ENCODE assay signal across 11 cellular contexts in genomic region chr4:11367371-11367770, GRCh38.
DNase-seq lines count a peak whose midpoint lies in the region; ATAC-seq and TF ChIP-seq lines count a peak whose summit lies in the region.
"Had no signal": no experiment of that assay in that cellular context is flagged by ENCODE, and none has a peak within 500 bp of the region (broad histone marks: within the 10 kb centered on the region; RNA-seq: fewer than 3 reads in every experiment).

No MANE protein-coding gene starts in this region.

- H4K20me1 ChIP-seq in OCI-LY7 (ENCODE audit: insufficient read depth, low read length) = no peaks in the 10 kb centered on the region

- 15 to 25% methylated on average over 2 to 4 of the region's 4 CpGs for WGBS in gastroesophageal sphincter (ENCODE audit: low coverage in 1 of 2), 2 donors

- H3K27me3 ChIP-seq in H7 (ENCODE audit: control insufficient read depth, insufficient read depth, low read length) (no peaks in the 10 kb centered on the region), gastroesophageal sphincter (peaks cover 13% of the 10 kb centered on the region)

- peak; percentile 95 for ATAC-seq in gastroesophageal sphincter
- no peak for ATAC-seq in HG03457 (IDR thresholded peaks at IDR 0.05; ENCODE audit: unreplicated experiment)
- ATAC-seq: CD8-positive, alpha-beta T cell had no signal

- CTCF ChIA-PET in OCI-LY7 (lab: Charles Lee; ENCODE audit: unreplicated experiment) = no interaction called here

- BruUV-seq in OCI-LY7 (replicated peaks; lab: Mats Ljungman, UMichigan) = no TSS peak

- no peak overlapping the region for H2AFZ ChIP-seq in OCI-LY7 (ENCODE audit: low read length)

- H3K27ac ChIP-seq in gastroesophageal sphincter (peak overlapping the region in 2 of 4 donors; percentile 29 to 51), OCI-LY7 (ENCODE audit: low read depth, low read length, poor library complexity, severe bottlenecking) (no peak overlapping the region)

- H3K4me1 ChIP-seq in gastroesophageal sphincter (peaks cover 0 to 17% (median 0%) of the 10 kb centered on the region in 3 donors), OCI-LY7 (ENCODE audit: insufficient read depth, low read length, poor library complexity, severe bottlenecking) (no peaks in the 10 kb centered on the region)

- H3K4me2 ChIP-seq in OCI-LY7 (ENCODE audit: low read length) = no peak overlapping the region

- H3K79me2 ChIP-seq in OCI-LY7 (ENCODE audit: insufficient read depth, low read depth, low read length) = no peaks in the 10 kb centered on the region

- H3K36me3 ChIP-seq in H7 (replicated peaks; ENCODE audit: control insufficient read depth, insufficient read depth, low read length) = no peaks in the 10 kb centered on the region
- H3K36me3 ChIP-seq in gastroesophageal sphincter = no peaks in the 10 kb centered on the region
- H3K36me3 ChIP-seq in OCI-LY7 (ENCODE audit: insufficient read depth, low read length) = no peaks in the 10 kb centered on the region

- DNase-seq in H7 (peak; percentile 47), occipital lobe (lab: John Stamatoyannopoulos, UW) (peak; percentile 62), NCI-H1436 (lab: John Stamatoyannopoulos, UW) (no peak), LoVo (ENCODE audit: low spot score) (no peak), OCI-LY7 (ENCODE audit: low spot score) (no peak)
- DNase-seq: activated CD8-positive, alpha-beta memory T cell treated with anti-CD3 and anti-CD28 coated beads, Interleukin-2, amount 50 U/mL, for 4 hours; CD8-positive, alpha-beta T cell; effector CD4-positive, alpha-beta T cell had no signal

- intact Hi-C loops in OCI-LY7 (cut with micrococcal nuclease; ENCODE audit: unreplicated experiment) = no loop called here

- no peak for TF ChIP-seq EP300 in gastroesophageal sphincter (IDR thresholded peaks at IDR 0.05)

- no peak for TF ChIP-seq CTCF in gastroesophageal sphincter (IDR thresholded peaks at IDR 0.05)
- TF ChIP-seq CTCF in OCI-LY7 (conservative IDR thresholded peaks at IDR 0.05; ENCODE audit: low read length) = no peak

- POLR2A ChIA-PET in OCI-LY7 (lab: Charles Lee) = interaction anchor here (0.6 kb wide), 1 partner anchor 813 kb away, joined by 4 read pairs; no protein-coding TSS in a partner anchor

- H3K4me3 ChIP-seq in H7 (ENCODE audit: insufficient read depth, low read depth, low read length) (no peak overlapping the region), gastroesophageal sphincter (no peak overlapping the region), OCI-LY7 (ENCODE audit: low read depth, low read length, poor library complexity, severe bottlenecking) (no peak overlapping the region)

- TF ChIP-seq POLR2A in gastroesophageal sphincter (IDR thresholded peaks at IDR 0.05) = no peak

- peaks cover 0 to 7% (median 0%) of the 10 kb centered on the region in 3 donors for H3K9me3 ChIP-seq in gastroesophageal sphincter
- H3K9me3 ChIP-seq in OCI-LY7 (ENCODE audit: low read length) = no peaks in the 10 kb centered on the region

- H3K9me2 ChIP-seq in OCI-LY7 (ENCODE audit: insufficient read depth, low read length) = no peaks in the 10 kb centered on the region

TF ChIP-seq in PFSK-1, 5 proteins besides CTCF, POLR2A, EP300 and RAD21:
- 0 out of 2 replicates have a peak, but pooled peaks have one; percentile 47 for TF ChIP-seq POLR2AphosphoS5 (IDR thresholded peaks at IDR 0.05; ENCODE audit: low read depth, low read length)
- TF ChIP-seq FOXP2 (optimal IDR thresholded peaks at IDR 0.05; ENCODE audit: borderline replicate concordance, extremely low read depth, extremely low read length, insufficient read depth) = peak; percentile 11
- TF ChIP-seq TAF1 (IDR thresholded peaks at IDR 0.05; ENCODE audit: borderline replicate concordance, insufficient read depth, low read length) = no peak
- TF ChIP-seq, protein P1, sequence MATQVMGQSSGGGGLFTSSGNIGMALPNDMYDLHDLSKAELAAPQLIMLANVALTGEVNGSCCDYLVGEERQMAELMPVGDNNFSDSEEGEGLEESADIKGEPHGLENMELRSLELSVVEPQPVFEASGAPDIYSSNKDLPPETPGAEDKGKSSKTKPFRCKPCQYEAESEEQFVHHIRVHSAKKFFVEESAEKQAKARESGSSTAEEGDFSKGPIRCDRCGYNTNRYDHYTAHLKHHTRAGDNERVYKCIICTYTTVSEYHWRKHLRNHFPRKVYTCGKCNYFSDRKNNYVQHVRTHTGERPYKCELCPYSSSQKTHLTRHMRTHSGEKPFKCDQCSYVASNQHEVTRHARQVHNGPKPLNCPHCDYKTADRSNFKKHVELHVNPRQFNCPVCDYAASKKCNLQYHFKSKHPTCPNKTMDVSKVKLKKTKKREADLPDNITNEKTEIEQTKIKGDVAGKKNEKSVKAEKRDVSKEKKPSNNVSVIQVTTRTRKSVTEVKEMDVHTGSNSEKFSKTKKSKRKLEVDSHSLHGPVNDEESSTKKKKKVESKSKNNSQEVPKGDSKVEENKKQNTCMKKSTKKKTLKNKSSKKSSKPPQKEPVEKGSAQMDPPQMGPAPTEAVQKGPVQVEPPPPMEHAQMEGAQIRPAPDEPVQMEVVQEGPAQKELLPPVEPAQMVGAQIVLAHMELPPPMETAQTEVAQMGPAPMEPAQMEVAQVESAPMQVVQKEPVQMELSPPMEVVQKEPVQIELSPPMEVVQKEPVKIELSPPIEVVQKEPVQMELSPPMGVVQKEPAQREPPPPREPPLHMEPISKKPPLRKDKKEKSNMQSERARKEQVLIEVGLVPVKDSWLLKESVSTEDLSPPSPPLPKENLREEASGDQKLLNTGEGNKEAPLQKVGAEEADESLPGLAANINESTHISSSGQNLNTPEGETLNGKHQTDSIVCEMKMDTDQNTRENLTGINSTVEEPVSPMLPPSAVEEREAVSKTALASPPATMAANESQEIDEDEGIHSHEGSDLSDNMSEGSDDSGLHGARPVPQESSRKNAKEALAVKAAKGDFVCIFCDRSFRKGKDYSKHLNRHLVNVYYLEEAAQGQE (IDR thresholded peaks at IDR 0.05; ENCODE audit: insufficient read depth in 1 of 2, low read depth in 2 of 2, low read length in 2 of 2) = peak in 1 of 2 experiments; percentile 60; a peak in 1 of 4 replicates
- no peak for TF ChIP-seq SIN3A (IDR thresholded peaks at IDR 0.05; ENCODE audit: borderline replicate concordance, insufficient read depth, low read length)

Comparison
In these comparisons a context has a peak if more than half of its experiments do, and no peak if none do; other contexts are left out.
1. DNase-seq: peak in H7 (single experiment) and occipital lobe (single experiment); none in NCI-H1436 (single experiment), LoVo (single experiment) and OCI-LY7 (single experiment).